ENCODE assay signal across 9 cellular contexts in genomic region chr15:90836296-90836871, GRCh38. TPM values are rescaled to one million over a fixed set of nuclear protein-coding genes. Genes with fewer than 3 reads are reported as not detected.
DNase-seq lines count a peak whose midpoint lies in the region; ATAC-seq, FAIRE-seq and TF ChIP-seq lines count a peak whose summit lies in the region.
"Had no signal": no experiment of that assay in that cellular context is flagged by ENCODE, and none has a peak within 500 bp of the region (broad histone marks: within the 10 kb centered on the region; RNA-seq: fewer than 3 reads in every experiment).

No MANE protein-coding gene starts in this region.

- ATAC-seq in A549 = peak; percentile 64 to 74
- no peak for ATAC-seq in GM18511 (IDR thresholded peaks at IDR 0.05; ENCODE audit: unreplicated experiment)

- no peaks in the 10 kb centered on the region for H3K9me2 ChIP-seq in Karpas-422 (replicated peaks; ENCODE audit: insufficient read depth, low read length)

- H3K4me3 ChIP-seq in A549 (no peak overlapping the region), fibroblast of pulmonary artery (replicated peaks; ENCODE audit: low read depth, low read length) (no peak overlapping the region), Karpas-422 (ENCODE audit: low read length) (no peak overlapping the region)

- TF ChIP-seq EP300 in A549 (IDR thresholded peaks at IDR 0.05) = no peak

- H3K79me2 ChIP-seq in Karpas-422 (ENCODE audit: low read length) = peaks cover 15% of the 10 kb centered on the region

- H3K4me1 ChIP-seq in A549 (peaks cover 10% of the 10 kb centered on the region), Karpas-422 (ENCODE audit: low read length) (peaks cover 34% of the 10 kb centered on the region)

- CTCF ChIA-PET in A549 (lab: Yijun Ruan, JAX) = interaction anchor here (0.6 kb wide), 1 partner anchor 188 kb away, joined by 4 read pairs; no protein-coding TSS in a partner anchor

- H3K27me3 ChIP-seq in Karpas-422 (ENCODE audit: low read length) = no peaks in the 10 kb centered on the region

- 49% methylated on average over 7 of the region's 7 CpGs for WGBS in A549 (ENCODE audit: missing lambda C conversion rate)

- TF ChIP-seq CTCF in A549 (IDR thresholded peaks at IDR 0.05) = no peak
- no peak for TF ChIP-seq CTCF in fibroblast of pulmonary artery (IDR thresholded peaks at IDR 0.05; ENCODE audit: low read length, missing control alignments)

- DNase-seq in A549 (ENCODE audit: low read depth in 1 of 2, low spot score in 1 of 2) = peak; percentile 53 to 72
- DNase-seq in EH (ENCODE audit: low read depth) = peak; percentile 76
- DNase-seq in SHP77 (lab: John Stamatoyannopoulos, UW) = peak; percentile 24 to 36
- DNase-seq in fibroblast of pulmonary artery (ENCODE audit: low read depth) = peak; percentile 73
- DNase-seq in SKM-1 treated with dmso at 0.1 percent for 144 hours (lab: John Stamatoyannopoulos, UW; ENCODE audit: unreplicated experiment) = no peak
- DNase-seq in NCI-H2196 (lab: John Stamatoyannopoulos, UW; ENCODE audit: unreplicated experiment) = no peak
- DNase-seq in Karpas-422 = no peak
- DNase-seq: effector CD4-positive, alpha-beta T cell had no signal

- no peaks in the 10 kb centered on the region for H3K9me3 ChIP-seq in A549
- H3K9me3 ChIP-seq in Karpas-422 (ENCODE audit: low read length) = no peaks in the 10 kb centered on the region

- H3K4me2 ChIP-seq in A549 (peak overlapping the region; percentile 22; the same call in 2 of the 3 replicates), Karpas-422 (ENCODE audit: low read depth, low read length, poor library complexity, severe bottlenecking) (no peak overlapping the region)

- POLR2A ChIA-PET in A549 (lab: Yijun Ruan, JAX) = no interaction called here

- 0 out of 6 replicates have a peak overlapping the region, but pooled peaks of 1 of the 2 experiments have one; percentile 5 for H3K27ac ChIP-seq in A549
- no peak overlapping the region for H3K27ac ChIP-seq in Karpas-422 (ENCODE audit: low read length)

- FAIRE-seq in A549 (lab: Jason Lieb, UNC) = no peak

- H3K36me3 ChIP-seq in Karpas-422 (ENCODE audit: insufficient read depth, low read length) = peaks cover 4% of the 10 kb centered on the region; the same call in 1 of the 2 replicates

- H4K20me1 ChIP-seq in Karpas-422 (ENCODE audit: insufficient read depth, low read depth, low read length) = no peaks in the 10 kb centered on the region

- no peak for TF ChIP-seq RAD21 in A549 (conservative IDR thresholded peaks at IDR 0.05 in 1 of 2, IDR thresholded peaks at IDR 0.05 in 1 of 2)

- no peak for TF ChIP-seq POLR2A in A549 (IDR thresholded peaks at IDR 0.05; ENCODE audit: low read length)

- H3K9ac ChIP-seq in Karpas-422 (ENCODE audit: low read length) = no peak overlapping the region

- no peak overlapping the region for H2AFZ ChIP-seq in Karpas-422 (ENCODE audit: low read length)

TF ChIP-seq in A549, 52 proteins besides CTCF, POLR2A, EP300 and RAD21:
- TF ChIP-seq FOSL2 (IDR thresholded peaks at IDR 0.05) (peak; percentile 55; the same call in 1 of the 2 replicates), FOSL2 (CRISPR knock-in tag; IDR thresholded peaks at IDR 0.05) (peak; percentile 83), FOXS1 (CRISPR knock-in tag; IDR thresholded peaks at IDR 0.05) (peak; percentile 73; the same call in 1 of the 2 replicates), TP53 (CRISPR knock-in tag; IDR thresholded peaks at IDR 0.05) (no peak)

RNA-seq across cellular contexts. Expression of gene FURIN, which starts 32.0 kb away (rescaled TPM):
- polyA plus RNA-seq in A549 (2011; rRNA removed) = 16.8 and 20.9 TPM in 2 replicates
- 26.9 and 42.5 TPM in 2 replicates for polyA plus RNA-seq in A549 (2012; cell fraction: cytosol; rRNA removed)
- polyA plus RNA-seq in A549 (2012; cell fraction: nucleus; rRNA removed) = 36.8 and 51.9 TPM in 2 replicates
- 23.1 to 37.1 TPM (median 33.3 TPM) in 3 replicates for polyA plus RNA-seq in A549 (2017; fragmentation: RNase III; extraction: RNeasy Plus Mini Kit Qiagen cat#74134 plus additional on column Dnase treatment)
- polyA minus RNA-seq in A549 (2011; rRNA and poly(A)+ RNA removed) = 29.8 and 47.2 TPM in 2 replicates
- total RNA-seq in Karpas-422 (2014; rRNA removed; shearing (Covaris generic); ENCODE audit: low replicate concordance) = 30.4 and 30.9 TPM in 2 replicates

RNA-seq across cellular contexts. Expression of gene FES, which starts 47.9 kb away (rescaled TPM):
- 0.50 and 0.53 TPM in 2 replicates for polyA plus RNA-seq in A549 (2011; rRNA removed)
- 1.4 and 1.7 TPM in 2 replicates for polyA plus RNA-seq in A549 (2012; cell fraction: cytosol; rRNA removed)
- 1.4 and 1.7 TPM in 2 replicates for polyA plus RNA-seq in A549 (2012; cell fraction: nucleus; rRNA removed)
- 0.39 to 0.50 TPM (median 0.45 TPM) in 3 replicates for polyA plus RNA-seq in A549 (2017; fragmentation: RNase III; extraction: RNeasy Plus Mini Kit Qiagen cat#74134 plus additional on column Dnase treatment)
- 0.39 TPM in 1 of 2 replicates, not detected in the other for polyA minus RNA-seq in A549 (2011; rRNA and poly(A)+ RNA removed)
- 33.7 and 88.0 TPM in 2 replicates for total RNA-seq in Karpas-422 (2014; rRNA removed; shearing (Covaris generic); ENCODE audit: low replicate concordance)

Comparison
In these comparisons a context has a peak if more than half of its experiments do, and no peak if none do; other contexts are left out.
1. DNase-seq: peak in A549 (2 of 2), EH (single experiment), SHP77 (2 of 2) and fibroblast of pulmonary artery (single experiment); none in SKM-1 treated with dmso at 0.1 percent for 144 hours (single experiment), NCI-H2196 (single experiment) and Karpas-422 (single experiment).